23 cellular contexts compared by ENCODE assay signal in the genomic region with DNA sequence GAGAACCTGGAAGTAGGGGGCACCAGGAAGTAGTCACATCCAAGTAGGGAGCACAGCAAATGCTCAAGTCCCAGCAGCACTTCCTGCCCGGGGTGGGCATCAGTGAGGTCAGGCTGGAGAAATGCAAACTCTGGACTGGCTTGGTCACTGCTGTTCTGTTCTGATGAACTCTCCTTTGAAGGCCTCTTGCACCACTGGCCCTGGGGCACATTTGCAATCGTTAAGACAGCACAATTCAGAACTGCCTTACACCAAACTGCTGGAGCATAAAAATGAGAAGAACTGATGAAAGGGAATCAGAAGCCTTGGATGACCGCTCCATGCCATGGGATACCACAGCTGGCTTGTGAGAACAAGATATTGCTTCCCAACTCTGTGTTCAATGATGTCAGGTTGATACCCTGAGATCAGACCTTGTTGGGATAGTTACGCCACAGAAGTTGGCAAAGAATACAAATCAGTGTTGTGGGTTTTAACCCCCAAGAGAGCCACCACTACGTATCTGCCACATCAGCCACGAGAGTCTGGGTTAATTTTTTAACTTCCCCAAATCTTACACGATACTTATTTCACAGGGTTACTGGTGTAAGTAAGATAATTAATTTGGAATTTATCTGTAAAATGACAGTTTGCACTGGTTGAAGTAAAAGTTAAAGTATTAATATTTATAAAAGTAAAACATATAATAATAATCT. TPM values are rescaled to one million over a fixed set of nuclear protein-coding genes. Genes with fewer than 3 reads are reported as not detected.
A peak's percentile ranks its signal among the peaks of the same experiment; 100 is the strongest.
DNase-seq lines count a peak whose midpoint lies in the region; ATAC-seq, FAIRE-seq and TF ChIP-seq lines count a peak whose summit lies in the region.
"Had no signal": no experiment of that assay in that cellular context is flagged by ENCODE, and none has a peak within 500 bp of the region (broad histone marks: within the 10 kb centered on the region; RNA-seq: fewer than 3 reads in every experiment).

No MANE protein-coding gene starts in this region.

- intact Hi-C loops in GM12878 (cut with micrococcal nuclease; ENCODE audit: unreplicated experiment): no loop called here
- intact Hi-C loops in naive thymus-derived CD4-positive, alpha-beta T cell (cut with micrococcal nuclease): loop anchor here in 1 of 2 donors (10.0 kb wide), 1 partner anchor 345 kb away; a partner anchor contains a TSS

- no peak overlapping the region for H3K9ac ChIP-seq in BLaER1
- no peak overlapping the region for H3K9ac ChIP-seq in GM12878 (ENCODE audit: control insufficient read depth, insufficient read depth, low read length)
- H3K9ac ChIP-seq in Karpas-422 (ENCODE audit: low read length): no peak overlapping the region
- H3K9ac ChIP-seq: GM23248, KMS-11 had no signal

- H3K9me3 ChIP-seq in BLaER1 (no peaks in the 10 kb centered on the region), GM12878 (replicated peaks; ENCODE audit: control insufficient read depth, insufficient read depth, low read length) (no peaks in the 10 kb centered on the region), Karpas-422 (ENCODE audit: low read length) (no peaks in the 10 kb centered on the region)
- no peaks in the 10 kb centered on the region for H3K9me3 ChIP-seq in naive thymus-derived CD4-positive, alpha-beta T cell (ENCODE audit: control insufficient read depth in 2 of 3, low read length in 3 of 3)
- H3K9me3 ChIP-seq: uterus had no signal

- peaks cover 0 to 6% (median 0%) of the 10 kb centered on the region in 11 donors for H3K9me3 Mint-ChIP-seq in naive thymus-derived CD4-positive, alpha-beta T cell
- H3K9me3 Mint-ChIP-seq: CD8-positive, alpha-beta T cell had no signal

- SMC1A ChIA-PET in GM12878 (lab: Charles Lee; ENCODE audit: uncharacterized antibody, unreplicated experiment): interaction anchor here (1.0 to 1.4 kb wide), 2 partner anchors 9 to 32 kb away, joined by 4 read pairs; no protein-coding TSS in a partner anchor

- TF ChIP-seq EP300 in GM12878 (IDR thresholded peaks at IDR 0.05; ENCODE audit: borderline replicate concordance in 1 of 2, control insufficient read depth in 1 of 2, low read depth in 2 of 2, low read length in 2 of 2): no peak

- POLR2A ChIA-PET in GM12878 (lab: Charles Lee): no interaction called here
- POLR2A ChIA-PET in naive thymus-derived CD4-positive, alpha-beta T cell (lab: Charles Lee): interaction anchor here (0.7 kb wide), 1 partner anchor 31 kb away, joined by 3 read pairs; no protein-coding TSS in a partner anchor

- WGBS in GM12878 (ENCODE audit: insufficient coverage, insufficient replicate concordance, low lambda C conversion rate, missing lambda C conversion rate): 41% methylated on average over 7 of the region's 7 CpGs

- DNase-seq in Kasumi-1 (lab: John Stamatoyannopoulos, UW) (peak; percentile 18 to 23), GM12878 (ENCODE audit: low read depth, low spot score) (no peak), Ammon's horn (ENCODE audit: low spot score) (no peak), DMS114 treated with DMSO at 0.1 percent for 48 hours (lab: John Stamatoyannopoulos, UW; ENCODE audit: unreplicated experiment) (no peak), Karpas-422 (no peak), G401 (ENCODE audit: low spot score) (no peak)
- DNase-seq in naive thymus-derived CD4-positive, alpha-beta T cell: no peak
- DNase-seq: ACHN; caudate nucleus; CD8-positive, alpha-beta T cell; GM23248; hypothalamus; NCI-H187; NCI-H526 treated with DMSO at 0.1 percent for 48 hours; posterior cingulate gyrus; RPMI8226; stimulated activated naive CD4-positive, alpha-beta T cell treated with Interleukin-2 at 50 U/mL for 16 hours; T-helper 1 cell; uterus had no signal

- TF ChIP-seq RAD21 in GM12878 (IDR thresholded peaks at IDR 0.05; ENCODE audit: insufficient read depth, low read depth, low read length): no peak

- no peaks in the 10 kb centered on the region for H3K36me3 Mint-ChIP-seq in naive thymus-derived CD4-positive, alpha-beta T cell
- H3K36me3 Mint-ChIP-seq: CD8-positive, alpha-beta T cell had no signal

- H3K4me2 ChIP-seq in BLaER1 (peak overlapping the region; percentile 15; the same call in 1 of the 2 replicates), GM12878 (ENCODE audit: control insufficient read depth, insufficient read depth) (no peak overlapping the region), Karpas-422 (ENCODE audit: low read depth, low read length, poor library complexity, severe bottlenecking) (no peak overlapping the region)
- H3K4me2 ChIP-seq: KMS-11, smooth muscle cell had no signal

- H2AFZ ChIP-seq in GM12878 (ENCODE audit: control insufficient read depth, low read depth, low read length) (no peak overlapping the region), Karpas-422 (ENCODE audit: low read length) (no peak overlapping the region)
- H2AFZ ChIP-seq: GM23248 had no signal

- RAD21 ChIA-PET in GM12878 (lab: Charles Lee; ENCODE audit: unreplicated experiment): no interaction called here

- H3K27ac ChIP-seq in BLaER1 (no peak overlapping the region), GM12878 (ENCODE audit: control insufficient read depth, insufficient read depth) (no peak overlapping the region), Karpas-422 (ENCODE audit: low read length) (no peak overlapping the region)
- H3K27ac ChIP-seq in naive thymus-derived CD4-positive, alpha-beta T cell (ENCODE audit: low read depth, low read length): no peak overlapping the region
- H3K27ac ChIP-seq: GM23248, HL-60, KMS-11, uterus had no signal

- in situ Hi-C loops in GM12878 (cut with MboI) (no loop called here), G401 (cut with HindIII; ENCODE audit: low sequenced_read_pairs) (no loop called here)

- H3K4me1 ChIP-seq in BLaER1 (peaks cover 18% of the 10 kb centered on the region), GM12878 (ENCODE audit: control insufficient read depth, insufficient read depth, low read length) (no peaks in the 10 kb centered on the region), Karpas-422 (ENCODE audit: low read length) (no peaks in the 10 kb centered on the region)
- no peaks in the 10 kb centered on the region for H3K4me1 ChIP-seq in naive thymus-derived CD4-positive, alpha-beta T cell (ENCODE audit: control insufficient read depth in 2 of 2, insufficient read depth in 2 of 2, low read length in 2 of 2)
- H3K4me1 ChIP-seq: uterus had no signal

- TF ChIP-seq POLR2A in GM12878 (IDR thresholded peaks at IDR 0.05; ENCODE audit: low read depth, low read length): no peak

- no TSS peak for BruUV-seq in GM12878 (replicated peaks; lab: Mats Ljungman, UMichigan)

- no peaks in the 10 kb centered on the region for H3K79me2 ChIP-seq in GM12878 (ENCODE audit: control insufficient read depth, insufficient read depth, low read length)
- H3K79me2 ChIP-seq in Karpas-422 (ENCODE audit: low read length): no peaks in the 10 kb centered on the region

- no peak overlapping the region for H3K27ac Mint-ChIP-seq in naive thymus-derived CD4-positive, alpha-beta T cell
- H3K27ac Mint-ChIP-seq: CD8-positive, alpha-beta T cell had no signal

- no peak for FAIRE-seq in GM12878 (lab: Jason Lieb, UNC)

- no peaks in the 10 kb centered on the region for H3K27me3 ChIP-seq in BLaER1
- H3K27me3 ChIP-seq in GM12878 (replicated peaks in 1 of 2; ENCODE audit: control insufficient read depth in 2 of 2, insufficient read depth in 2 of 2, low read length in 1 of 2): no peaks in the 10 kb centered on the region; a peak in 1 of 4 replicates
- no peaks in the 10 kb centered on the region for H3K27me3 ChIP-seq in naive thymus-derived CD4-positive, alpha-beta T cell (ENCODE audit: control insufficient read depth in 2 of 2, insufficient read depth in 2 of 2, low read length in 2 of 2)
- H3K27me3 ChIP-seq in Karpas-422 (ENCODE audit: low read length): no peaks in the 10 kb centered on the region
- H3K27me3 ChIP-seq: uterus had no signal

- no peaks in the 10 kb centered on the region for H4K20me1 ChIP-seq in BLaER1
- no peaks in the 10 kb centered on the region for H4K20me1 ChIP-seq in GM12878 (ENCODE audit: control insufficient read depth, insufficient read depth)
- H4K20me1 ChIP-seq in Karpas-422 (ENCODE audit: insufficient read depth, low read depth, low read length): no peaks in the 10 kb centered on the region

- TF ChIP-seq CTCF in GM12878 (IDR thresholded peaks at IDR 0.05 in 2 of 3, conservative IDR thresholded peaks at IDR 0.05 in 1 of 3; ENCODE audit: control insufficient read depth in 2 of 3, extremely low read depth in 1 of 3, insufficient read depth in 1 of 3, low read depth in 3 of 3, low read length in 3 of 3): no peak

- H3K4me3 Mint-ChIP-seq in naive thymus-derived CD4-positive, alpha-beta T cell: no peak overlapping the region
- H3K4me3 Mint-ChIP-seq: CD8-positive, alpha-beta T cell had no signal

- no peak overlapping the region for H3K4me3 ChIP-seq in BLaER1
- H3K4me3 ChIP-seq in GM12878: no peak overlapping the region
- no peak overlapping the region for H3K4me3 ChIP-seq in naive thymus-derived CD4-positive, alpha-beta T cell (ENCODE audit: low read length)
- H3K4me3 ChIP-seq in Karpas-422 (ENCODE audit: low read length): no peak overlapping the region
- H3K4me3 ChIP-seq: GM23248, smooth muscle cell, uterus had no signal

- CTCF ChIA-PET in GM12878 (lab: Yijun Ruan, JAX): no interaction called here
- CTCF ChIA-PET in naive thymus-derived CD4-positive, alpha-beta T cell (lab: Charles Lee): no interaction called here

- peak; percentile 63 for ATAC-seq in GM12878
- peak; percentile 24 for ATAC-seq in naive thymus-derived CD4-positive, alpha-beta T cell
- ATAC-seq: CD8-positive, alpha-beta T cell had no signal

- peaks cover 0 to 4% (median 0%) of the 10 kb centered on the region in 7 donors for H3K4me1 Mint-ChIP-seq in naive thymus-derived CD4-positive, alpha-beta T cell

- no peaks in the 10 kb centered on the region for H3K27me3 Mint-ChIP-seq in naive thymus-derived CD4-positive, alpha-beta T cell

- H3K36me3 ChIP-seq in BLaER1 (no peaks in the 10 kb centered on the region), GM12878 (ENCODE audit: control insufficient read depth in 2 of 2, insufficient read depth in 2 of 2, low read length in 1 of 2) (no peaks in the 10 kb centered on the region), Karpas-422 (ENCODE audit: insufficient read depth, low read length) (no peaks in the 10 kb centered on the region)
- no peaks in the 10 kb centered on the region for H3K36me3 ChIP-seq in naive thymus-derived CD4-positive, alpha-beta T cell (ENCODE audit: control insufficient read depth in 2 of 3, insufficient read depth in 3 of 3, low read length in 3 of 3)
- H3K36me3 ChIP-seq: uterus had no signal

- H3K9me2 ChIP-seq in Karpas-422 (replicated peaks; ENCODE audit: insufficient read depth, low read length): no peaks in the 10 kb centered on the region

RNA-seq across cellular contexts. Expression of a gene that starts 42.2 kb away (rescaled TPM):
- total RNA-seq in GM12878 (2013; cell fraction: nucleolus; rRNA removed): 16.7 and 17.8 TPM in 2 replicates
- 2.7 and 3.0 TPM in 2 replicates for total RNA-seq in GM12878 (2014; rRNA removed)
- total RNA-seq in GM12878 (2014; rRNA removed; fragmentation: Illumina TruSeq; extraction: Trizol): 3.8 and 4.1 TPM in 2 replicates
- total RNA-seq in GM12878 (2021): 5.9 and 6.2 TPM in 2 replicates
- 0.63 TPM for polyA plus RNA-seq in GM12878 (2011; ENCODE audit: low read depth)
- polyA plus RNA-seq in GM12878 (2011; rRNA removed): 5.7 and 6.1 TPM in 2 replicates
- polyA plus RNA-seq in GM12878 (2011; cell fraction: cytosol; rRNA removed): 4.9 and 5.2 TPM in 2 replicates
- polyA plus RNA-seq in GM12878 (2011; cell fraction: nucleus; rRNA removed): 8.4 and 11.4 TPM in 2 replicates
- 0.60 and 0.86 TPM in 2 replicates for polyA plus RNA-seq in GM12878 (2012)
- polyA plus RNA-seq in GM12878 (2014; fragmentation: Illumina TruSeq; extraction: Trizol): 5.3 and 6.2 TPM in 2 replicates
- polyA plus RNA-seq in GM12878 (2014; fragmentation: Nextera tagmentation; extraction: Ambion mirVana): 1 to 10 TPM; 1.5 to 2.1 TPM
- 4.7 TPM in 2 replicates for polyA plus RNA-seq in GM12878 (2014; rRNA removed)
- under 1 TPM; 0.53 to 0.59 TPM for polyA plus RNA-seq in GM12878 (2016; fragmentation: Nextera tagmentation; extraction: Ambion mirVana)
- 12.2 and 13.0 TPM in 2 replicates for polyA minus RNA-seq in GM12878 (2011; rRNA and poly(A)+ RNA removed)
- polyA minus RNA-seq in GM12878 (2011; cell fraction: cytosol; rRNA and poly(A)+ RNA removed): 3.7 and 4.1 TPM in 2 replicates
- 7.5 and 10.0 TPM in 2 replicates for polyA minus RNA-seq in GM12878 (2011; cell fraction: nucleus; rRNA and poly(A)+ RNA removed)
- total RNA-seq in naive thymus-derived CD4-positive, alpha-beta T cell: 10 to 100 TPM in 3 of 5 experiments, 1 to 10 TPM in 2; 4.2 to 18.5 (median 11.5) TPM
- polyA plus RNA-seq in naive thymus-derived CD4-positive, alpha-beta T cell: under 1 TPM; 0.29 to 0.48 TPM
- total RNA-seq in Karpas-422 (2014; rRNA removed; shearing (Covaris generic); ENCODE audit: low replicate concordance): 1.7 and 4.2 TPM in 2 replicates
- 0.18 and 0.68 TPM in 2 replicates for total RNA-seq in G401 (2014; rRNA removed; shearing (Covaris generic))

Comparison
In these comparisons a context has a peak if more than half of its experiments do, and no peak if none do; other contexts are left out.
1. DNase-seq: peak in Kasumi-1 (2 of 2); none in GM12878 (single experiment), naive thymus-derived CD4-positive, alpha-beta T cell (0 of 9), Ammon's horn (single experiment), DMS114 treated with DMSO at 0.1 percent for 48 hours (single experiment), Karpas-422 (single experiment) and G401 (single experiment).